24 cellular contexts compared by ENCODE assay signal in the genomic region with DNA sequence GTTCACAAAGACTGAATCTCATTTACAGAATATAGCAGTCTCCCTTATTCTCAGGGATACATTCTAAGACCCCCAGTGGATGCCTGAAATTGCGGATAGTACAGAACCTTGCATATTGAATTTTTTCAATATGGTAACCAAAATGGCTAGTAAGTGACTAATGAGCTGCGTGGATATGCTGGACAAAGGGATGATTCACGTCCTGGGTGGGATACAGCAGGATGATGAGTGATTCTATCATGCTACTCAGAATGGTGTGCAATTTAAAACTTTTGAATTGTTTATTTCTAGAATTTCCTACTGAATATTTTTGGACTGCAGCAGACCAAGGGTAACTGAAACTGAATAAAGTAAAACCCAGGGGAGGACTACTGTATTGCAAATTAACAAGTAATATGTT.
DNase-seq lines count a peak whose midpoint lies in the region; ATAC-seq and TF ChIP-seq lines count a peak whose summit lies in the region.
"Had no signal": no experiment of that assay in that cellular context is flagged by ENCODE, and none has a peak within 500 bp of the region (broad histone marks: within the 10 kb centered on the region; RNA-seq: fewer than 3 reads in every experiment).

No MANE protein-coding gene starts in this region.

- no peak overlapping the region for H3K27ac ChIP-seq in AG04450 (ENCODE audit: low read depth, low read length)
- no peak overlapping the region; the same call in 1 of the 2 replicates for H3K27ac ChIP-seq in SJSA1
- H3K27ac ChIP-seq: esophagus muscularis mucosa, hepatocyte, upper lobe of left lung, VCaP had no signal

- H3K36me3 Mint-ChIP-seq in T-helper 2 cell treated with Interferon-gamma antibody and Interleukin-4, amounts not matched to agents 5 μg/mL and 100 μg/mL, for 36 hours (ENCODE audit: low read depth): peaks cover 8% of the 10 kb centered on the region
- H3K36me3 Mint-ChIP-seq: activated naive CD8-positive, alpha-beta T cell; memory B cell; naive B cell had no signal

- TF ChIP-seq CTCF in AG04450 (IDR thresholded peaks at IDR 0.05; ENCODE audit: low read depth, low read length) (no peak), fibroblast of pulmonary artery (IDR thresholded peaks at IDR 0.05; ENCODE audit: low read length, missing control alignments) (no peak)

- no peak overlapping the region for H3K27ac Mint-ChIP-seq in T-helper 2 cell treated with Interferon-gamma antibody and Interleukin-4, amounts not matched to agents 5 μg/mL and 100 μg/mL, for 36 hours
- H3K27ac Mint-ChIP-seq: activated naive CD8-positive, alpha-beta T cell; memory B cell; naive B cell; stimulated activated naive CD8-positive, alpha-beta T cell treated with anti-CD3 and anti-CD28 coated beads, Interleukin-15, Interleukin-2, amounts not matched to agents 100 ng/mL and 50 ng/mL, for 24 hours had no signal

- no peak for ATAC-seq in HG03520 (IDR thresholded peaks at IDR 0.05; ENCODE audit: unreplicated experiment)
- ATAC-seq: activated T-cell treated with anti-CD3 and anti-CD28 coated beads, Interleukin-2, amount 50 U/mL, for 4 hours; sciatic nerve had no signal

- no peaks in the 10 kb centered on the region for H3K9me3 Mint-ChIP-seq in T-helper 2 cell treated with Interferon-gamma antibody and Interleukin-4, amounts not matched to agents 5 μg/mL and 100 μg/mL, for 36 hours
- H3K9me3 Mint-ChIP-seq: activated T-cell treated with anti-CD3 and anti-CD28 coated beads, Interleukin-2, amount 50 U/mL, for 4 hours; memory B cell; naive B cell; stimulated activated naive CD8-positive, alpha-beta T cell treated with anti-CD3 and anti-CD28 coated beads, Interleukin-15, Interleukin-2, amounts not matched to agents 100 ng/mL and 50 ng/mL, for 24 hours had no signal

- H3K4me1 ChIP-seq in SJSA1 (replicated peaks): peaks cover 11% of the 10 kb centered on the region
- H3K4me1 ChIP-seq: Caco-2, upper lobe of left lung had no signal

- H3K36me3 ChIP-seq in SJSA1: peaks cover 6% of the 10 kb centered on the region; the same call in 1 of the 2 replicates

- H3K4me1 Mint-ChIP-seq in T-helper 2 cell treated with Interferon-gamma antibody and Interleukin-4, amounts not matched to agents 5 μg/mL and 100 μg/mL, for 36 hours (ENCODE audit: low read depth): peaks cover 3% of the 10 kb centered on the region
- H3K4me1 Mint-ChIP-seq: memory B cell, naive B cell had no signal

- no peaks in the 10 kb centered on the region for H3K27me3 ChIP-seq in AG04450 (ENCODE audit: control insufficient read depth, insufficient read depth, low read length)
- H3K27me3 ChIP-seq in SJSA1 (replicated peaks): no peaks in the 10 kb centered on the region
- H3K27me3 ChIP-seq: esophagus muscularis mucosa, hepatocyte, upper lobe of left lung had no signal

- H3K4me3 ChIP-seq in AG04450 (ENCODE audit: low read depth, low read length) (no peak overlapping the region), SJSA1 (no peak overlapping the region), fibroblast of pulmonary artery (replicated peaks; ENCODE audit: low read depth, low read length) (no peak overlapping the region)
- H3K4me3 ChIP-seq: esophagus muscularis mucosa, hepatocyte, upper lobe of left lung had no signal

- H3K27me3 Mint-ChIP-seq in T-helper 2 cell treated with Interferon-gamma antibody and Interleukin-4, amounts not matched to agents 5 μg/mL and 100 μg/mL, for 36 hours (ENCODE audit: low read depth): no peaks in the 10 kb centered on the region
- H3K27me3 Mint-ChIP-seq: activated naive CD8-positive, alpha-beta T cell; memory B cell; naive B cell; stimulated activated naive CD8-positive, alpha-beta T cell treated with anti-CD3 and anti-CD28 coated beads, Interleukin-15, Interleukin-2, amounts not matched to agents 100 ng/mL and 50 ng/mL, for 24 hours had no signal

- H3K9me3 ChIP-seq in AG04450 (ENCODE audit: control insufficient read depth, insufficient read depth, low read length): no peaks in the 10 kb centered on the region
- no peaks in the 10 kb centered on the region for H3K9me3 ChIP-seq in SJSA1 (replicated peaks)
- H3K9me3 ChIP-seq: Caco-2, esophagus muscularis mucosa, upper lobe of left lung had no signal

- DNase-seq in AG04450 (ENCODE audit: low read depth, low spot score): peak; percentile 2
- DNase-seq in HCEC 1CT: peak; percentile 54
- peak; percentile 11 to 43 for DNase-seq in SJSA1 (ENCODE audit: low read depth in 1 of 2, low spot score in 2 of 2)
- peak; percentile 33 for DNase-seq in fibroblast of pulmonary artery (ENCODE audit: low read depth)
- DNase-seq in HuH-7 (ENCODE audit: low spot score): no peak
- DNase-seq in activated naive CD4-positive, alpha-beta T cell (lab: John Stamatoyannopoulos, UW): no peak
- DNase-seq in T-helper 2 cell treated with Interferon-gamma antibody and Interleukin-4, amounts not matched to agents 5 μg/mL and 100 μg/mL, for 36 hours (ENCODE audit: low spot score): no peak
- DNase-seq: activated CD4-positive, alpha-beta T cell treated with anti-CD3 and anti-CD28 coated beads, Interleukin-2, amount 50 U/mL, for 48 hours; activated T-cell treated with anti-CD3 and anti-CD28 coated beads, Interleukin-2, amount 50 U/mL, for 4 hours; AML-193; Caco-2; naive B cell; NCI-H1694; NCI-H446 treated with DMSO at 0.1 percent for 48 hours; stimulated activated CD4-positive, alpha-beta T cell treated with anti-CD3 and anti-CD28 coated beads, Interleukin-1b, Interleukin-23, amount 100 ng/mL, for 48 hours; upper lobe of left lung had no signal

- CTCF ChIA-PET in AG04450 (lab: Charles Lee): interaction anchor here (1.4 kb wide), 1 partner anchor 13 kb away, joined by 3 read pairs; no protein-coding TSS in a partner anchor

- POLR2A ChIA-PET in AG04450 (lab: Yijun Ruan, JAX): no interaction called here

- no peak overlapping the region for H3K4me3 Mint-ChIP-seq in T-helper 2 cell treated with Interferon-gamma antibody and Interleukin-4, amounts not matched to agents 5 μg/mL and 100 μg/mL, for 36 hours
- H3K4me3 Mint-ChIP-seq: activated naive CD8-positive, alpha-beta T cell; activated T-cell treated with anti-CD3 and anti-CD28 coated beads, Interleukin-2, amount 50 U/mL, for 4 hours; memory B cell; naive B cell; stimulated activated naive CD8-positive, alpha-beta T cell treated with anti-CD3 and anti-CD28 coated beads, Interleukin-15, Interleukin-2, amounts not matched to agents 100 ng/mL and 50 ng/mL, for 24 hours had no signal

Comparison
In these comparisons a context has a peak if more than half of its experiments do, and no peak if none do; other contexts are left out.
1. DNase-seq: peak in AG04450 (single experiment), HCEC 1CT (single experiment), SJSA1 (2 of 2) and fibroblast of pulmonary artery (single experiment); none in HuH-7 (single experiment), activated naive CD4-positive, alpha-beta T cell (0 of 4) and T-helper 2 cell treated with Interferon-gamma antibody and Interleukin-4, amounts not matched to agents 5 μg/mL and 100 μg/mL, for 36 hours (single experiment).